ENCODE assay signal across 16 cellular contexts in the genomic region with DNA sequence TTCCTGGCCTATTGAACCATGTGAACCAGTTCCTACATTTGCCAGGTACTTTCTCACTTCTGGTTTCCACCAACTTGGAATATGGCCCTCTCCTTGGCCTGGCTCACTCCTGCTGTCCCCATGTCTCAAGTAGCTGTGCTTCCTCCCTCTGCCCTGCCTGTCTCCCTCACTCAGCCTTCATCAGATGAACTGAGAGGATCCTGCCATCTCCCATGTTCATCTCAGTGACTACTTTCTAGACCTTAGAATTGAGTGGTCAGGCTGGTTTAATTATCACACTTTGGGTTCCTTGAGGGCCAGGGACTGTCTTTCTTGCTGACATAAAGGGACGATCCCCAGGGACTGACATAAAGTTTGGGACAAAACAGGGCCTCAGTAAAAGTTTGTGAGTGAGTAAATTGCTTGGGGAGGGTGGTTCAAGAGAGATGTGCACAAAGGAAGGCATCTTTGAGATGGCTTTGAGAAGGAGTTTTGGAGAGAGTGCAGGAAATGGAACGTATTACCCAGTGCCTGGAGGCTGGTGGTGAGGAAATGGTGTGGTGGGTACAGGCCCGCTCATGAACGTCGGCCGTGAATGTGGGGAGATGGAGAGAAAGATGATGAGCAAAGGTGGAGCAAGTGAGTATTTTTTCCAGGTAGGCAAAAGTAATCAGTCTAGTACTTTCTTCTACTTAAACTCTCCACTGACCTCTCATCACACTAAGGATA. TPM values are rescaled to one million over a fixed set of nuclear protein-coding genes. Genes with fewer than 3 reads are reported as not detected.
DNase-seq lines count a peak whose midpoint lies in the region; ATAC-seq and TF ChIP-seq lines count a peak whose summit lies in the region.
"Had no signal": no experiment of that assay in that cellular context is flagged by ENCODE, and none has a peak within 500 bp of the region (broad histone marks: within the 10 kb centered on the region; RNA-seq: fewer than 3 reads in every experiment).

No MANE protein-coding gene starts in this region.

- H3K27me3 Mint-ChIP-seq in activated naive CD4-positive, alpha-beta T cell treated with anti-CD3 and anti-CD28 coated beads, Interleukin-2, amount 50 U/mL, for 24 hours, result no peaks in the 10 kb centered on the region
- H3K27me3 Mint-ChIP-seq in activated naive CD8-positive, alpha-beta T cell treated with anti-CD3 and anti-CD28 coated beads, Interleukin-2, amount 10 ng/mL, durations not matched to agents 7 days and 5 days, result no peaks in the 10 kb centered on the region
- no peaks in the 10 kb centered on the region for H3K27me3 Mint-ChIP-seq in naive thymus-derived CD8-positive, alpha-beta T cell
- H3K27me3 Mint-ChIP-seq in type B pancreatic cell (no peaks in the 10 kb centered on the region), MCF 10A (ENCODE audit: insufficient read depth, unreplicated experiment) (no peaks in the 10 kb centered on the region)

- H3K36me3 Mint-ChIP-seq in activated naive CD4-positive, alpha-beta T cell treated with anti-CD3 and anti-CD28 coated beads, Interleukin-2, amount 50 U/mL, for 24 hours, result peaks cover 28% of the 10 kb centered on the region
- peaks cover 52% of the 10 kb centered on the region for H3K36me3 Mint-ChIP-seq in activated naive CD8-positive, alpha-beta T cell treated with anti-CD3 and anti-CD28 coated beads, Interleukin-2, amount 10 ng/mL, durations not matched to agents 7 days and 5 days
- H3K36me3 Mint-ChIP-seq in naive thymus-derived CD8-positive, alpha-beta T cell, result peaks cover 25 to 46% (median 44%) of the 10 kb centered on the region in 3 donors
- H3K36me3 Mint-ChIP-seq in type B pancreatic cell (peaks cover 42% of the 10 kb centered on the region), MCF 10A (ENCODE audit: insufficient read depth, unreplicated experiment) (peaks cover 11% of the 10 kb centered on the region)

- intact Hi-C loops in MCF 10A (cut with micrococcal nuclease), result no loop called here

- POLR2A ChIA-PET in activated naive CD8-positive, alpha-beta T cell treated with anti-CD3 and anti-CD28 coated beads, Interleukin-2, amount 10 ng/mL, durations not matched to agents 7 days and 5 days (lab: Charles Lee), result no interaction called here
- POLR2A ChIA-PET in naive thymus-derived CD8-positive, alpha-beta T cell (lab: Charles Lee), result no interaction called here
- POLR2A ChIA-PET in MCF 10A (lab: Yijun Ruan, JAX), result interaction anchor here (0.7 to 1.3 kb wide), 2 partner anchors 8 to 19 kb away, joined by 3 read pairs; no protein-coding TSS in a partner anchor

- H3K9me3 Mint-ChIP-seq in activated naive CD4-positive, alpha-beta T cell treated with anti-CD3 and anti-CD28 coated beads, Interleukin-2, amount 50 U/mL, for 24 hours, result peaks cover 8% of the 10 kb centered on the region
- peaks cover 14% of the 10 kb centered on the region for H3K9me3 Mint-ChIP-seq in activated naive CD8-positive, alpha-beta T cell treated with anti-CD3 and anti-CD28 coated beads, Interleukin-2, amount 10 ng/mL, durations not matched to agents 7 days and 5 days
- peaks cover 5 to 26% (median 12%) of the 10 kb centered on the region in 9 donors for H3K9me3 Mint-ChIP-seq in naive thymus-derived CD8-positive, alpha-beta T cell
- H3K9me3 Mint-ChIP-seq in type B pancreatic cell (peaks cover 18% of the 10 kb centered on the region), MCF 10A (ENCODE audit: unreplicated experiment) (peaks cover 8% of the 10 kb centered on the region)

- TF ChIP-seq CTCF in type B pancreatic cell (conservative IDR thresholded peaks at IDR 0.05) (no peak), MCF 10A (IDR thresholded peaks at IDR 0.05; ENCODE audit: unreplicated experiment) (no peak)

- H3K27ac Mint-ChIP-seq in activated naive CD4-positive, alpha-beta T cell treated with anti-CD3 and anti-CD28 coated beads, Interleukin-2, amount 50 U/mL, for 24 hours, result peak overlapping the region; percentile 6
- peak overlapping the region; percentile 35 for H3K27ac Mint-ChIP-seq in activated naive CD8-positive, alpha-beta T cell treated with anti-CD3 and anti-CD28 coated beads, Interleukin-2, amount 10 ng/mL, durations not matched to agents 7 days and 5 days
- peak overlapping the region; percentile 51 to 84 (median 78) for H3K27ac Mint-ChIP-seq in naive thymus-derived CD8-positive, alpha-beta T cell
- peak overlapping the region; percentile 9 for H3K27ac Mint-ChIP-seq in type B pancreatic cell
- no peak overlapping the region for H3K27ac Mint-ChIP-seq in MCF 10A (ENCODE audit: low read depth, unreplicated experiment)
- H3K27ac Mint-ChIP-seq: endodermal cell had no signal

- peaks cover 41% of the 10 kb centered on the region for H3K4me1 Mint-ChIP-seq in activated naive CD4-positive, alpha-beta T cell treated with anti-CD3 and anti-CD28 coated beads, Interleukin-2, amount 50 U/mL, for 24 hours
- H3K4me1 Mint-ChIP-seq in activated naive CD8-positive, alpha-beta T cell treated with anti-CD3 and anti-CD28 coated beads, Interleukin-2, amount 10 ng/mL, durations not matched to agents 7 days and 5 days, result peaks cover 31% of the 10 kb centered on the region
- H3K4me1 Mint-ChIP-seq in naive thymus-derived CD8-positive, alpha-beta T cell, result peaks cover 31 to 53% (median 51%) of the 10 kb centered on the region in 4 donors
- peaks cover 16% of the 10 kb centered on the region for H3K4me1 Mint-ChIP-seq in type B pancreatic cell (ENCODE audit: unreplicated experiment)
- no peaks in the 10 kb centered on the region for H3K4me1 Mint-ChIP-seq in MCF 10A (ENCODE audit: insufficient read depth, unreplicated experiment)
- H3K4me1 Mint-ChIP-seq: endodermal cell had no signal

- no peak overlapping the region for H3K4me3 Mint-ChIP-seq in activated naive CD4-positive, alpha-beta T cell treated with anti-CD3 and anti-CD28 coated beads, Interleukin-2, amount 50 U/mL, for 24 hours
- peak overlapping the region; percentile 14 for H3K4me3 Mint-ChIP-seq in activated naive CD8-positive, alpha-beta T cell treated with anti-CD3 and anti-CD28 coated beads, Interleukin-2, amount 10 ng/mL, durations not matched to agents 7 days and 5 days
- peak overlapping the region in 4 of 10 donors; percentile 6 to 61 (median 16) for H3K4me3 Mint-ChIP-seq in naive thymus-derived CD8-positive, alpha-beta T cell
- H3K4me3 Mint-ChIP-seq in type B pancreatic cell (no peak overlapping the region), MCF 10A (ENCODE audit: unreplicated experiment) (no peak overlapping the region)
- H3K4me3 Mint-ChIP-seq: endodermal cell had no signal

- DNase-seq in activated naive CD4-positive, alpha-beta T cell treated with anti-CD3 and anti-CD28 coated beads, Interleukin-2, amount 50 U/mL, for 16 hours, result no peak
- DNase-seq in activated naive CD8-positive, alpha-beta T cell treated with anti-CD3 and anti-CD28 coated beads, Interleukin-2, amount 10 ng/mL, durations not matched to agents 7 days and 5 days, result no peak
- no peak for DNase-seq in naive thymus-derived CD8-positive, alpha-beta T cell
- no peak for DNase-seq in type B pancreatic cell (ENCODE audit: extremely low spot score, unreplicated experiment)
- DNase-seq in MCF 10A (ENCODE audit: unreplicated experiment), result no peak
- DNase-seq in NCI-H526 (lab: John Stamatoyannopoulos, UW), result no peak
- DNase-seq: activated CD8-positive, alpha-beta memory T cell treated with anti-CD3 and anti-CD28 coated beads for 24 hours; body of pancreas; DMS 273 treated with DMSO at 0.1 percent for 48 hours; endodermal cell; NCI-H2171; NCI-H526 treated with DMSO at 0.1 percent for 48 hours; RPMI8226; T-helper 9 cell had no signal

- CTCF ChIA-PET in MCF 10A (lab: Yijun Ruan, JAX), result no interaction called here

- ATAC-seq in activated naive CD8-positive, alpha-beta T cell treated with anti-CD3 and anti-CD28 coated beads, Interleukin-2, amount 10 ng/mL, durations not matched to agents 7 days and 5 days (ENCODE audit: low read depth), result peak; percentile 58
- peak in 1 of 2 donors; percentile 58 for ATAC-seq in naive thymus-derived CD8-positive, alpha-beta T cell
- ATAC-seq in HG02938 (IDR thresholded peaks at IDR 0.05; ENCODE audit: unreplicated experiment), result no peak
- ATAC-seq: body of pancreas had no signal

- BruUV-seq in MCF 10A (replicated peaks; lab: Mats Ljungman, UMichigan), result no TSS peak

RNA-seq across cellular contexts. Expression of gene DYRK2, which starts 20.8 kb away (rescaled TPM):
- 100 to 1,000 TPM; 108 to 109 TPM for total RNA-seq in activated naive CD8-positive, alpha-beta T cell treated with anti-CD3 and anti-CD28 coated beads, Interleukin-2, amount 10 ng/mL, durations not matched to agents 7 days and 5 days
- 100 to 1,000 TPM; 189 to 206 TPM for total RNA-seq in naive thymus-derived CD8-positive, alpha-beta T cell
- 10 to 100 TPM; 47.7 to 94.7 (median 62.4) TPM for polyA plus RNA-seq in naive thymus-derived CD8-positive, alpha-beta T cell
- 78.3 and 80.5 TPM in 2 replicates for total RNA-seq in type B pancreatic cell (ENCODE audit: low replicate concordance)
- total RNA-seq in MCF 10A (2022), result 24.6 and 33.3 TPM in 2 replicates
